ENCODE assay signal across 1 cellular context in the genomic region with DNA sequence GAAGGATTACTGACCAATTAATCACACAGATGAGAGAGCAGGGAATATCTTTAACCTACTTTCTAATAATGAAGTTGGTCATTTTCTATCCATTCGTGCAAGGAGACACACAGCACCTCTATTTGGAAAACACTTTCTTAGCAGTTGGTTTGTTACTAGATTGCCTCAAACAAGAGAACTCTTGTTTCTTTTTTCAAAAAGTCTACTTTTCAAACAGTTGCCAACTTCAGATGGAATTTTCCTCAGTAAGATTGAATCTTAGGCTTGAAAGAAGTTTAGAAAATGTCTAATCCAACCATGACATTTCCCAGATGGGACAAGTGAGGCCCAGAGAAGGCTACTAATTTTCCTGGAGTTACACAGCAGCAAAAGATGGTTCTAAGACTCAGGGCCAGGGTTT.
TF ChIP-seq lines count a peak whose summit lies in the region.

No MANE protein-coding gene starts in this region.

TF ChIP-seq in K562, 482 proteins besides CTCF, POLR2A, EP300 and RAD21 (continued from another document):
- TF ChIP-seq CBX2 (IDR thresholded peaks at IDR 0.05; ENCODE audit: insufficient read depth, low read length, poor library complexity, severe bottlenecking): no peak
